Comparison of ENCODE assay signal across 8 cellular contexts in the genomic region with DNA sequence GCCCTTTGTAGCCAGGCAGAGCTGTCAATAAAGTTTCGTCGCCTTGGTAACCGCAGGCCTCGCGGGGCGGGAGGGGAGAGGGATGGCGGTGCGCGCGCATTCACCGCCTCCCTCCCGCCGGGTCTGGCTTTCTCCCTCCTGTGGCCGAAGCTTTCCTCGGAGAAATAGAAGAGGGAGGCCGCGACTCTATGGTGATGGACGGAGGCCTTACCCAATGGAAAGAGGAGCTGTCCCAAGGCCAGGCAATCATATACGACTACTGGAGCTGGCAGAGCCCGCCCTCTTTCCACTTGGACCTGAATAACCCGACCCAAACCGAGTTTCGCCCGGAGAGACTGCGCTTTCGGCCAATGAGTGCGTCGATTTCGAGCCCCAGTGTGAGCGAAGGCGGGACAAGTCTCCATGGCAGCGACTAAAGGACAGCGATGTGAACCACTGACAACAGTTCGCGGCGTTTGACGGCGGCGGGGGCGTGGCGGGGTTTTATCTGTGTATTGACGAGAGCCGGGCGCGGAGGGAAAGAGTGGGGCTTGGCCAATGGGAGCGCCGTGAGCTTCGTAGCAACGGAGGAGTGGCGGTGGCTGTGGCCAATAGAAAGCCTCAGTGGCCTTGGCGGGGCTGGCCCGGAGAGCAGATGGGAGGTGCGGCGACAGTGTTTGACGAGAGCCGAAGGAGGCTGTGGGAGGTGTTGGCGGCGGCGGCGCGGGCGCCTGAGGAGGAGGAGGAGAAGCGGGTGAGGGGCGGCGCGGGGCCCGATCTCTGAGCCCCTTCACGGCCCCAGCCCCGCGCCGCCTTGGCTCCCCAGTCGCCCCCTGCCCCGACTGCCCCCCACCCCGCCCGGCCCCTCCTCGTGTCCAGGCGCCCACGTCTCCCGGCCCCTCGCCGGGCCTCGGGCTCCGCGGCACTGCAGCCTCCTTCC. TPM values are rescaled to one million over a fixed set of nuclear protein-coding genes. Genes with fewer than 3 reads are reported as not detected.
DNase-seq lines count a peak whose midpoint lies in the region; ATAC-seq and TF ChIP-seq lines count a peak whose summit lies in the region.

A gene (plus strand): TSS at position 652 of the 919 bp plus-strand sequence. CDS start 2,061 bp downstream, outside the sequence.

- H3K27me3 ChIP-seq in CD8-positive, alpha-beta memory T cell (ENCODE audit: insufficient read depth, low read length, poor library complexity, severe bottlenecking), result no peaks in the 10 kb centered on the region
- H3K27me3 ChIP-seq in ectodermal cell (ENCODE audit: control insufficient read depth, insufficient read depth, low read length, poor library complexity, severe bottlenecking) (no peaks in the 10 kb centered on the region), lower lobe of right lung (ENCODE audit: low read depth) (peaks cover 5% of the 10 kb centered on the region)

- POLR2A ChIA-PET in CD8-positive, alpha-beta memory T cell (lab: Charles Lee), result interaction anchor here (0.5 to 2.0 kb wide), 18 partner anchors 12 to 1244 kb away, joined by 3 to 20 read pairs (median 4); a partner anchor contains a TSS

- H3K4me3 Mint-ChIP-seq in CD8-positive, alpha-beta memory T cell, result peak within 1 kb of the TSS; percentile 89 to 97 (median 90)

- H3K4me3 ChIP-seq in CD8-positive, alpha-beta memory T cell (ENCODE audit: low read length), result peak within 1 kb of the TSS; percentile 77
- H3K4me3 ChIP-seq in ectodermal cell (ENCODE audit: insufficient read depth, low read depth, low read length) (peak within 1 kb of the TSS; percentile 83), lower lobe of right lung (peak within 1 kb of the TSS; percentile 64)

- H3K9me3 Mint-ChIP-seq in CD8-positive, alpha-beta memory T cell, result peaks cover 0 to 3% (median 0%) of the 10 kb centered on the region in 5 donors

- peak within 1 kb of the TSS; percentile 98 to 100 (median 100) for H3K27ac Mint-ChIP-seq in CD8-positive, alpha-beta memory T cell

- peaks cover 21 to 29% (median 27%) of the 10 kb centered on the region in 3 donors for H3K4me1 Mint-ChIP-seq in CD8-positive, alpha-beta memory T cell

- CTCF ChIA-PET in CD8-positive, alpha-beta memory T cell (lab: Charles Lee), result interaction anchor here (0.8 to 3.5 kb wide), 8 partner anchors 14 to 315 kb away, joined by 3 to 28 read pairs (median 6); a partner anchor contains a TSS

- intact Hi-C loops in lower lobe of right lung (cut with DNase I), result no loop called here

- H3K27ac ChIP-seq in CD8-positive, alpha-beta memory T cell (ENCODE audit: low read depth, low read length), result peak within 1 kb of the TSS; percentile 100
- H3K27ac ChIP-seq in ectodermal cell (ENCODE audit: insufficient read depth, low read depth, low read length, poor library complexity, severe bottlenecking) (peak within 1 kb of the TSS; percentile 98), lower lobe of right lung (peak within 1 kb of the TSS; percentile 94)

- peaks cover 24% of the 10 kb centered on the region for H3K4me1 ChIP-seq in CD8-positive, alpha-beta memory T cell (ENCODE audit: insufficient read depth, low read length)
- H3K4me1 ChIP-seq in ectodermal cell (ENCODE audit: control insufficient read depth, insufficient read depth, low read length) (peaks cover 11% of the 10 kb centered on the region), lower lobe of right lung (peaks cover 15% of the 10 kb centered on the region)

- no peaks in the 10 kb centered on the region for H3K36me3 ChIP-seq in CD8-positive, alpha-beta memory T cell (ENCODE audit: insufficient read depth, low read length)
- H3K36me3 ChIP-seq in ectodermal cell (ENCODE audit: control insufficient read depth, insufficient read depth, low read length), result peaks cover 16% of the 10 kb centered on the region
- peaks cover 18% of the 10 kb centered on the region for H3K36me3 ChIP-seq in lower lobe of right lung

- 1% methylated on average over 84 of the region's 84 CpGs for WGBS in ectodermal cell, 2 experiments

- TF ChIP-seq CTCF in lower lobe of right lung (IDR thresholded peaks at IDR 0.05), result peak; percentile 37

- peaks cover 0 to 15% (median 0%) of the 10 kb centered on the region in 3 donors for H3K36me3 Mint-ChIP-seq in CD8-positive, alpha-beta memory T cell

- ATAC-seq in GM19467 (IDR thresholded peaks at IDR 0.05; ENCODE audit: unreplicated experiment) (peak; percentile 77), lower lobe of right lung (peak; percentile 93 to 95)

- H3K27me3 Mint-ChIP-seq in CD8-positive, alpha-beta memory T cell, result peaks cover 10 to 15% of the 10 kb centered on the region in 2 donors

- H3K9me3 ChIP-seq in CD8-positive, alpha-beta memory T cell (ENCODE audit: low read length), result no peaks in the 10 kb centered on the region
- H3K9me3 ChIP-seq in ectodermal cell (ENCODE audit: control insufficient read depth, low read length) (no peaks in the 10 kb centered on the region), lower lobe of right lung (no peaks in the 10 kb centered on the region)

- peak; percentile 100 for DNase-seq in CD8-positive, alpha-beta memory T cell
- peak; percentile 100 for DNase-seq in HS-27A (ENCODE audit: low read depth)
- peak; percentile 99 for DNase-seq in NK-92 (lab: John Stamatoyannopoulos, UW; ENCODE audit: unreplicated experiment)
- DNase-seq in activated CD8-positive, alpha-beta memory T cell treated with anti-CD3 and anti-CD28 coated beads for 1 hour (ENCODE audit: extremely low read depth in 1 of 2, low read depth in 1 of 2), result peak; percentile 100
- DNase-seq in lower lobe of right lung, result peak; percentile 100
- DNase-seq in stimulated activated CD4-positive, alpha-beta T cell treated with anti-CD3 and anti-CD28 coated beads, TNF-alpha, amount 100 ng/mL, for 24 hours (ENCODE audit: low read depth in 3 of 3), result peak; percentile 100

RNA-seq across cellular contexts. Expression of the gene that starts here (rescaled TPM):
- total RNA-seq in CD8-positive, alpha-beta memory T cell, result 10 to 100 TPM; 14.6 to 15.0 TPM
- polyA plus RNA-seq in CD8-positive, alpha-beta memory T cell, result 1.6 TPM
- 51.0 TPM for polyA plus RNA-seq in ectodermal cell (2013, experiment 1 of 4)
- polyA plus RNA-seq in ectodermal cell (2013, experiment 2 of 4), result 45.4 TPM
- 41.6 TPM for polyA plus RNA-seq in ectodermal cell (2013, experiment 3 of 4)
- polyA plus RNA-seq in ectodermal cell (2013, experiment 4 of 4), result 44.1 TPM
- 14.7 TPM for total RNA-seq in lower lobe of right lung

Comparison
In these comparisons a context has a peak if more than half of its experiments do, and no peak if none do; other contexts are left out.
1. Peak in every context shown above with its lines: DNase-seq, ATAC-seq, H3K4me3 ChIP-seq and H3K27ac ChIP-seq.